Comparison of ENCODE assay signal across 8 cellular contexts in genomic region chr1:223670458-223671159, GRCh38. TPM values are rescaled to one million over a fixed set of nuclear protein-coding genes. Genes with fewer than 3 reads are reported as not detected.
DNase-seq lines count a peak whose midpoint lies in the region; ATAC-seq and TF ChIP-seq lines count a peak whose summit lies in the region.

No MANE protein-coding gene starts in this region.

- H3K27ac Mint-ChIP-seq in neural crest cell (ENCODE audit: unreplicated experiment) = no peak overlapping the region

- ATAC-seq in GM19467 (IDR thresholded peaks at IDR 0.05; ENCODE audit: unreplicated experiment) = no peak

- no peak overlapping the region for H3K4me3 Mint-ChIP-seq in neural crest cell

- H3K27me3 ChIP-seq in NT2/D1 (ENCODE audit: insufficient read depth, insufficient read length) = no peaks in the 10 kb centered on the region

- peaks cover 4% of the 10 kb centered on the region for H3K36me3 Mint-ChIP-seq in neural crest cell (ENCODE audit: low read depth)

- no peaks in the 10 kb centered on the region for H3K36me3 ChIP-seq in NT2/D1 (ENCODE audit: insufficient read depth, insufficient read length, low read length)

- peak; percentile 73 for TF ChIP-seq CTCF in GM12864 (IDR thresholded peaks at IDR 0.05; ENCODE audit: low read depth, low read length, missing control alignments)
- TF ChIP-seq CTCF in neural crest cell (conservative IDR thresholded peaks at IDR 0.05) = peak; percentile 63

- peaks cover 35% of the 10 kb centered on the region for H3K9me3 ChIP-seq in NT2/D1 (ENCODE audit: insufficient read depth, low read length)

- peaks cover 10% of the 10 kb centered on the region for H3K9me3 Mint-ChIP-seq in neural crest cell

- H3K4me1 ChIP-seq in NT2/D1 (ENCODE audit: insufficient read depth, insufficient read length) = no peaks in the 10 kb centered on the region

- DNase-seq in AG08395 (ENCODE audit: low spot score) (peak; percentile 60), GM12864 (ENCODE audit: low read depth) (no peak), NT2/D1 (ENCODE audit: low read depth, low spot score) (peak; percentile 82), ecto neural progenitor cell (ENCODE audit: low spot score) (peak; percentile 58), neural crest cell (ENCODE audit: low read depth, low spot score) (peak; percentile 17), NCI-H2171 (lab: John Stamatoyannopoulos, UW) (no peak)
- no peak for DNase-seq in activated CD8-positive, alpha-beta memory T cell treated with anti-CD3 and anti-CD28 coated beads for 24 hours

- H3K4me3 ChIP-seq in GM12864 (ENCODE audit: low read depth, low read length) = no peak overlapping the region
- H3K4me3 ChIP-seq in NT2/D1 (ENCODE audit: insufficient read length, low read depth) = no peak overlapping the region

- H3K27me3 Mint-ChIP-seq in neural crest cell (ENCODE audit: low read depth) = peaks cover 3% of the 10 kb centered on the region

- no peaks in the 10 kb centered on the region for H3K4me1 Mint-ChIP-seq in neural crest cell

- H3K9ac ChIP-seq in NT2/D1 (ENCODE audit: insufficient read length, low read depth) = no peak overlapping the region

RNA-seq across cellular contexts. Expression of gene CAPN8, which starts 5.1 kb away (rescaled TPM):
- total RNA-seq in neural crest cell = not detected in 2 replicates

RNA-seq across cellular contexts. Expression of gene CAPN2, which starts 41.7 kb away (rescaled TPM):
- total RNA-seq in neural crest cell = 95.0 and 98.6 TPM in 2 replicates

Comparison
In these comparisons a context has a peak if more than half of its experiments do, and no peak if none do; other contexts are left out.
1. DNase-seq: peak in AG08395 (single experiment), NT2/D1 (single experiment), ecto neural progenitor cell (single experiment) and neural crest cell (single experiment); none in GM12864 (single experiment), NCI-H2171 (single experiment) and activated CD8-positive, alpha-beta memory T cell treated with anti-CD3 and anti-CD28 coated beads for 24 hours (single experiment).